ENCODE assay signal across 1 cellular context in genomic region chr13:32305646-32306045, GRCh38.
TF ChIP-seq lines count a peak whose summit lies in the region.

No MANE protein-coding gene starts in this region.

TF ChIP-seq in GM23338, 12 proteins besides CTCF, POLR2A, EP300 and RAD21 (continued from another document):
- TF ChIP-seq REST (IDR thresholded peaks at IDR 0.05; ENCODE audit: unreplicated experiment) (no peak), JUNB (IDR thresholded peaks at IDR 0.05; ENCODE audit: unreplicated experiment) (no peak), ZNF462 (CRISPR knock-in tag; IDR thresholded peaks at IDR 0.05) (no peak), STAT1 (IDR thresholded peaks at IDR 0.05; ENCODE audit: unreplicated experiment) (no peak), POLR2AphosphoS5 (IDR thresholded peaks at IDR 0.05; ENCODE audit: low read depth) (no peak), ZNF114 (CRISPR knock-in tag; IDR thresholded peaks at IDR 0.05) (no peak), NANOG (IDR thresholded peaks at IDR 0.05; ENCODE audit: borderline replicate concordance) (no peak), EZH2phosphoT487 (IDR thresholded peaks at IDR 0.05; ENCODE audit: unreplicated experiment) (no peak)
TF ChIP-seq in GM23338: peak in this region for 0.
